Comparison of ENCODE assay signal across 8 cellular contexts in genomic region chr5:10333154-10334006, GRCh38. TPM values are rescaled to one million over a fixed set of nuclear protein-coding genes. Genes with fewer than 3 reads are reported as not detected.
DNase-seq lines count a peak whose midpoint lies in the region; ATAC-seq and TF ChIP-seq lines count a peak whose summit lies in the region.

No MANE protein-coding gene starts in this region.

- peaks cover 77% of the 10 kb centered on the region for H3K4me1 Mint-ChIP-seq in brain

- H3K9ac ChIP-seq in HUES48 (ENCODE audit: low read depth, low read length): no peak overlapping the region

- H3K9me3 ChIP-seq in HUES48 (ENCODE audit: control insufficient read depth, insufficient read depth, low read length): no peaks in the 10 kb centered on the region
- H3K9me3 ChIP-seq in iPS-18c (ENCODE audit: control insufficient read depth, insufficient read depth, low read length): no peaks in the 10 kb centered on the region

- peak; percentile 8 for DNase-seq in stimulated activated CD4-positive, alpha-beta T cell treated with anti-CD3 and anti-CD28 coated beads, Interleukin-12 subunit alpha, Interleukin-12 subunit beta, amount 100 ng/mL, for 4 hours
- DNase-seq in stimulated activated CD4-positive, alpha-beta T cell treated with anti-CD3 and anti-CD28 coated beads, Interleukin-4, amount 100 ng/mL, for 4 hours: no peak

- H3K36me3 Mint-ChIP-seq in brain: peaks cover 4% of the 10 kb centered on the region

- H3K27ac ChIP-seq in HUES48 (ENCODE audit: low read depth, low read length) (no peak overlapping the region), skin epidermis (peak overlapping the region in 8 of 21 experiments; percentile 1 to 77 (median 44))

- no peaks in the 10 kb centered on the region for H3K36me3 ChIP-seq in HUES48 (ENCODE audit: control insufficient read depth, insufficient read depth, low read length)

- no peaks in the 10 kb centered on the region for H3K4me1 ChIP-seq in HUES48 (ENCODE audit: control insufficient read depth, insufficient read depth, low read length)

- H3K4me3 ChIP-seq in HUES48 (ENCODE audit: low read depth, low read length) (peak overlapping the region; percentile 80), iPS-18c (ENCODE audit: insufficient read depth, low read depth, low read length) (peak overlapping the region; percentile 72), skin epidermis (peak overlapping the region; percentile 23 to 55 (median 37))

- H3K4me3 Mint-ChIP-seq in brain: peak overlapping the region; percentile 50 to 87 (median 80)

- H3K27me3 ChIP-seq in HUES48 (ENCODE audit: control insufficient read depth, insufficient read depth, low read length): peaks cover 64% of the 10 kb centered on the region

- H3K27ac Mint-ChIP-seq in brain: peak overlapping the region in 2 of 5 experiments; percentile 31 to 47

- TF ChIP-seq CTCF in brain (conservative IDR thresholded peaks at IDR 0.05): peak in 1 of 2 experiments; percentile 32

- H3K27me3 Mint-ChIP-seq in brain: peaks cover 21% of the 10 kb centered on the region

- peaks cover 4 to 14% (median 8%) of the 10 kb centered on the region in 5 experiments for H3K9me3 Mint-ChIP-seq in brain

- ATAC-seq in HG03457 (IDR thresholded peaks at IDR 0.05; ENCODE audit: unreplicated experiment): no peak
- ATAC-seq in GM21515 (IDR thresholded peaks at IDR 0.05; ENCODE audit: unreplicated experiment): no peak

RNA-seq across cellular contexts. Expression of gene MARCHF6, which starts 20.1 kb away (rescaled TPM):
- polyA plus RNA-seq in brain (ENCODE audit: insufficient read depth, low read depth, low replicate concordance): 160 TPM

RNA-seq across cellular contexts. Expression of gene CMBL, which starts 25.7 kb away (rescaled TPM):
- 86.0 TPM for polyA plus RNA-seq in brain (ENCODE audit: insufficient read depth, low read depth, low replicate concordance)
